In genomic region chr5:128082551-128083032, GRCh38 we compare ENCODE assay signal across 8 cellular contexts. TPM values are rescaled to one million over a fixed set of nuclear protein-coding genes. Genes with fewer than 3 reads are reported as not detected.
DNase-seq lines count a peak whose midpoint lies in the region; ATAC-seq and TF ChIP-seq lines count a peak whose summit lies in the region.

No MANE protein-coding gene starts in this region.

- H3K36me3 ChIP-seq in OCI-LY7 (ENCODE audit: insufficient read depth, low read length) (peaks cover 30% of the 10 kb centered on the region), neural progenitor cell (no peaks in the 10 kb centered on the region)

- H3K9ac ChIP-seq in neural progenitor cell: peak overlapping the region; percentile 10

- H3K27me3 ChIP-seq in neural progenitor cell: peaks cover 15% of the 10 kb centered on the region

- no peak for TF ChIP-seq CTCF in CD14-positive monocyte (IDR thresholded peaks at IDR 0.05)
- no peak for TF ChIP-seq CTCF in OCI-LY7 (conservative IDR thresholded peaks at IDR 0.05; ENCODE audit: low read length)
- TF ChIP-seq CTCF in neural progenitor cell (IDR thresholded peaks at IDR 0.05): no peak

- H3K9me3 Mint-ChIP-seq in CD14-positive monocyte (peaks cover 0 to 2% (median 0%) of the 10 kb centered on the region in 7 donors), neural progenitor cell (no peaks in the 10 kb centered on the region)

- H3K9me2 ChIP-seq in OCI-LY7 (ENCODE audit: insufficient read depth, low read length): no peaks in the 10 kb centered on the region

- CTCF ChIA-PET in OCI-LY7 (lab: Charles Lee; ENCODE audit: unreplicated experiment): no interaction called here

- intact Hi-C loops in CD14-positive monocyte (cut with micrococcal nuclease): no loop called here
- intact Hi-C loops in OCI-LY7 (cut with micrococcal nuclease; ENCODE audit: unreplicated experiment): loop anchor here (2.0 to 5.0 kb wide), 4 partner anchors 175 to 1475 kb away; partner anchors contain the start of genes LMNB1 and PRRC1

- peak overlapping the region; percentile 83 for H3K4me3 ChIP-seq in OCI-LY7 (ENCODE audit: low read depth, low read length, poor library complexity, severe bottlenecking)
- peak overlapping the region; percentile 89 for H3K4me3 ChIP-seq in neural progenitor cell

- peaks cover 25% of the 10 kb centered on the region for H3F3A ChIP-seq in neural progenitor cell (ENCODE audit: low read depth)

- POLR2A ChIA-PET in OCI-LY7 (lab: Charles Lee): interaction anchor here (0.6 to 1.9 kb wide), 9 partner anchors 10 to 85 kb away, joined by 3 to 8 read pairs (median 4); no protein-coding TSS in a partner anchor

- H3K9me3 ChIP-seq in OCI-LY7 (ENCODE audit: low read length) (no peaks in the 10 kb centered on the region), neural progenitor cell (ENCODE audit: low read depth) (no peaks in the 10 kb centered on the region)

- H3K36me3 Mint-ChIP-seq in CD14-positive monocyte: peaks cover 0 to 8% of the 10 kb centered on the region in 2 donors
- peaks cover 9% of the 10 kb centered on the region for H3K36me3 Mint-ChIP-seq in neural progenitor cell

- H3K4me2 ChIP-seq in OCI-LY7 (ENCODE audit: low read length) (peak overlapping the region; percentile 98), neural progenitor cell (peak overlapping the region; percentile 88)

- DNase-seq in CD14-positive monocyte (ENCODE audit: low spot score) (no peak), OCI-LY7 (ENCODE audit: low spot score) (no peak), epithelial cell of prostate (ENCODE audit: low read depth, low spot score) (no peak), neural progenitor cell (ENCODE audit: low spot score) (no peak), COLO668 (lab: John Stamatoyannopoulos, UW; ENCODE audit: unreplicated experiment) (no peak), A172 (ENCODE audit: low spot score) (no peak), NCI-H2081 treated with DMSO at 0.1 percent for 48 hours (lab: John Stamatoyannopoulos, UW) (no peak)

- ATAC-seq in GM21447 (IDR thresholded peaks at IDR 0.05; ENCODE audit: unreplicated experiment): peak; percentile 23

- peaks cover 34% of the 10 kb centered on the region; the same call in 1 of the 2 replicates for H4K20me1 ChIP-seq in OCI-LY7 (ENCODE audit: insufficient read depth, low read length)
- peaks cover 23% of the 10 kb centered on the region for H4K20me1 ChIP-seq in neural progenitor cell (ENCODE audit: low read depth)

- H2AFZ ChIP-seq in OCI-LY7 (ENCODE audit: low read length) (peak overlapping the region; percentile 54; the same call in 1 of the 2 replicates), neural progenitor cell (replicated peaks) (peak overlapping the region; percentile 88)

- H3K79me2 ChIP-seq in OCI-LY7 (ENCODE audit: insufficient read depth, low read depth, low read length) (peaks cover 87% of the 10 kb centered on the region), neural progenitor cell (ENCODE audit: low read depth) (peaks cover 21% of the 10 kb centered on the region)

- BruUV-seq in OCI-LY7 (replicated peaks; lab: Mats Ljungman, UMichigan): no TSS peak

- H3K27me3 Mint-ChIP-seq in CD14-positive monocyte (ENCODE audit: low read depth in 3 of 3) (peaks cover 17 to 22% (median 20%) of the 10 kb centered on the region in 3 donors), neural progenitor cell (ENCODE audit: insufficient read depth, low read depth) (no peaks in the 10 kb centered on the region)

- H3K4me1 ChIP-seq in OCI-LY7 (ENCODE audit: insufficient read depth, low read length, poor library complexity, severe bottlenecking): peaks cover 47% of the 10 kb centered on the region
- peaks cover 14% of the 10 kb centered on the region for H3K4me1 ChIP-seq in neural progenitor cell

- H3K4me3 Mint-ChIP-seq in CD14-positive monocyte (peak overlapping the region; percentile 79 to 93), neural progenitor cell (peak overlapping the region; percentile 93)

- H3K27ac ChIP-seq in OCI-LY7 (ENCODE audit: low read depth, low read length, poor library complexity, severe bottlenecking) (peak overlapping the region; percentile 92), epithelial cell of prostate (peak overlapping the region; percentile 86), neural progenitor cell (no peak overlapping the region)

- peak overlapping the region; percentile 64 to 90 (median 85) for H3K27ac Mint-ChIP-seq in CD14-positive monocyte
- H3K27ac Mint-ChIP-seq in neural progenitor cell: peak overlapping the region; percentile 85

- H3K4me1 Mint-ChIP-seq in CD14-positive monocyte (peaks cover 38% of the 10 kb centered on the region), neural progenitor cell (peaks cover 46% of the 10 kb centered on the region)

RNA-seq across cellular contexts. Expression of gene SLC12A2, which starts 1.0 kb away (rescaled TPM):
- 1 to 10 TPM; 1.0 TPM for polyA plus RNA-seq in CD14-positive monocyte
- total RNA-seq in OCI-LY7 (2014; rRNA removed; shearing (Covaris generic)): 20.6 and 24.1 TPM in 2 replicates
- total RNA-seq in OCI-LY7 (2022) (25.5 and 36.5 TPM in 2 replicates), neural progenitor cell (ENCODE audit: low replicate concordance) (15.6 and 24.6 TPM in 2 replicates)
- total RNA-seq in A172 (2014; rRNA removed; shearing (Covaris generic)): 8.4 and 9.1 TPM in 2 replicates
